ENCODE assay signal across 9 cellular contexts in the genomic region with DNA sequence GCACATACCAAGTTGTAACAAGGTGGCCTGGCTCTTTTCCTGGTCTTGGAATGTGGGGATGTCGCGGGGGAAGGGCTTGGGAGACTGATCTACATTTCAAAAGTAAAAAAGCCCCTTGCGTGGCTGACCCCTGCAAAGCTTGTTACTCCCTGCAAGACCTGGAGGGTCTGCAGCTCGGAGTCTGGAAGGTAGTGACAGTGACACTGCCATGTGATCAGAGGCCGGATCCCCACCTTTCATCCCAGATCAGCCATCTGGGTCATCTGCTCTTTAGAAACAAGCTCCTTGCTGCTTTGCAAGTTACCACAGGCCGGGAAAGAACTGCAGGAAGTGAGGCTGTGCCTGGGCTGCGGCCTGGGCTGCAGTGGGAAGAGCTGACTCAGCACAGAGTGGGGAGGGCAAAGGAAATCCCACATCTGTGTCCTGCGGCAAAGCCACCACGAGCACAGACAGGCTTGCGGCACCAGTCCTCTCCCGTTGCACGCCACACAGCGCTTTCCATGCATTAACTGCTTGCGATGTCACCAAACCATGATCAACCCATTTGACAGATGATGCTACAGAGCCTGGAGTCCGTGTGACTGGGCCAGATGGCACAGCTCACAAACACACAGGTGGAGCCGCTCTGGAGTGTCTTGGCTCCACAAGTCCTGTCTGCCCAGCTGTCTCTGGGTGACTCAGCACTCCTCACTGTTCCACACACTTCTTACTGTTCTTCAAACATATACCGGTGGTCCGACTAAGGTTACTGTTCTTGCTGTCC.
DNase-seq lines count a peak whose midpoint lies in the region; ATAC-seq and TF ChIP-seq lines count a peak whose summit lies in the region.
"Had no signal": no experiment of that assay in that cellular context is flagged by ENCODE, and none has a peak within 500 bp of the region (broad histone marks: within the 10 kb centered on the region; RNA-seq: fewer than 3 reads in every experiment).

No MANE protein-coding gene starts in this region.

- H3K27ac ChIP-seq in breast epithelium: peak overlapping the region; percentile 59 to 73
- H3K27ac ChIP-seq in stomach smooth muscle (ENCODE audit: low read length): peak overlapping the region; percentile 85
- H3K27ac ChIP-seq: 22Rv1 had no signal

- H3K27me3 ChIP-seq in breast epithelium: no peaks in the 10 kb centered on the region
- H3K27me3 ChIP-seq in stomach smooth muscle (ENCODE audit: control insufficient read depth in 1 of 2, insufficient read depth in 2 of 2, low read length in 2 of 2): no peaks in the 10 kb centered on the region
- no peaks in the 10 kb centered on the region for H3K27me3 ChIP-seq in HAP-1 (ENCODE audit: low read depth)

- intact Hi-C loops in breast epithelium (cut with DNase I; ENCODE audit: low total_unique reads): no loop called here
- intact Hi-C loops in left colon (cut with DNase I, micrococcal nuclease): no loop called here

- H3K4me3 ChIP-seq in breast epithelium (no peak overlapping the region), stomach smooth muscle (ENCODE audit: low read length in 2 of 2) (peak overlapping the region in 1 of 2 donors; percentile 15), HAP-1 (no peak overlapping the region)

- H3K9me3 ChIP-seq in breast epithelium: no peaks in the 10 kb centered on the region
- H3K9me3 ChIP-seq in stomach smooth muscle (ENCODE audit: control insufficient read depth in 2 of 2, low read length in 2 of 2): no peaks in the 10 kb centered on the region
- H3K9me3 ChIP-seq in HAP-1: peaks cover 3% of the 10 kb centered on the region; the same call in 1 of the 2 replicates

- DNase-seq in NCI-H2171 treated with DMSO at 0.1 percent for 48 hours (lab: John Stamatoyannopoulos, UW) (peak; percentile 55), NCI-H2171 (lab: John Stamatoyannopoulos, UW) (no peak), SIG-M5 (lab: John Stamatoyannopoulos, UW) (peak; percentile 36), breast epithelium (ENCODE audit: low spot score in 2 of 2) (peak in 1 of 2 donors; percentile 51), left colon (peak; percentile 47 to 54), HAP-1 (ENCODE audit: low spot score in 2 of 2) (no peak)

- TF ChIP-seq POLR2A in breast epithelium (IDR thresholded peaks at IDR 0.05): no peak

- H3K9ac ChIP-seq in stomach smooth muscle (ENCODE audit: low read length in 2 of 2): peak overlapping the region in 1 of 2 donors; percentile 29

- H3K36me3 ChIP-seq in breast epithelium: no peaks in the 10 kb centered on the region
- peaks cover 0 to 3% of the 10 kb centered on the region in 2 donors for H3K36me3 ChIP-seq in stomach smooth muscle (ENCODE audit: control insufficient read depth in 2 of 2, insufficient read depth in 2 of 2, low read length in 2 of 2)
- H3K36me3 ChIP-seq in HAP-1 (replicated peaks): no peaks in the 10 kb centered on the region

- TF ChIP-seq CTCF in breast epithelium (IDR thresholded peaks at IDR 0.05): no peak

- ATAC-seq in left colon (peak; percentile 10), GM18867 (IDR thresholded peaks at IDR 0.05; ENCODE audit: unreplicated experiment) (no peak)

- in situ Hi-C loops in HAP-1 (cut with MboI; ENCODE audit: low sequenced_read_pairs): no loop called here

- H3K4me1 ChIP-seq in breast epithelium: peaks cover 11 to 22% of the 10 kb centered on the region in 2 donors
- peaks cover 42% of the 10 kb centered on the region for H3K4me1 ChIP-seq in stomach smooth muscle (ENCODE audit: control insufficient read depth, insufficient read depth, low read length)
- H3K4me1 ChIP-seq in HAP-1: no peaks in the 10 kb centered on the region

Comparison
In these comparisons a context has a peak if more than half of its experiments do, and no peak if none do; other contexts are left out.
1. DNase-seq: peak in NCI-H2171 treated with DMSO at 0.1 percent for 48 hours (single experiment), SIG-M5 (single experiment) and left colon (2 of 2); none in NCI-H2171 (single experiment) and HAP-1 (0 of 2).